ENCODE assay signal across 19 cellular contexts in genomic region chr10:17181751-17182150, GRCh38. TPM values are rescaled to one million over a fixed set of nuclear protein-coding genes. Genes with fewer than 3 reads are reported as not detected.
A peak's percentile ranks its signal among the peaks of the same experiment; 100 is the strongest.
DNase-seq lines count a peak whose midpoint lies in the region; ATAC-seq and TF ChIP-seq lines count a peak whose summit lies in the region.
"Had no signal": no experiment of that assay in that cellular context is flagged by ENCODE, and none has a peak within 500 bp of the region (broad histone marks: within the 10 kb centered on the region; RNA-seq: fewer than 3 reads in every experiment).

No MANE protein-coding gene starts in this region.

- intact Hi-C loops in thyroid gland (cut with DNase I), result no loop called here

- WGBS in thyroid gland, 2 donors, result 24 to 45% methylated on average over 3 of the region's 3 CpGs

- no peaks in the 10 kb centered on the region for H3K9me3 ChIP-seq in thyroid gland
- H3K9me3 ChIP-seq: A549, body of pancreas, MG63, right atrium auricular region had no signal

- H3K27ac ChIP-seq in thyroid gland, result peak overlapping the region; percentile 82 to 93 (median 83)
- H3K27ac ChIP-seq: A549, body of pancreas, right atrium auricular region had no signal

- no peaks in the 10 kb centered on the region for H3K36me3 ChIP-seq in thyroid gland
- H3K36me3 ChIP-seq: MG63, right atrium auricular region had no signal

- H3K27me3 ChIP-seq in thyroid gland, result no peaks in the 10 kb centered on the region
- H3K27me3 ChIP-seq: body of pancreas, MG63, right atrium auricular region had no signal

- peak; percentile 9 to 62 (median 9) for DNase-seq in NCI-H1417 (lab: John Stamatoyannopoulos, UW)
- DNase-seq in NCI-H1417 treated with DMSO at 0.1 percent for 48 hours (lab: John Stamatoyannopoulos, UW), result no peak
- peak; percentile 83 for DNase-seq in NCI-H510A (lab: John Stamatoyannopoulos, UW)
- peak; percentile 51 for DNase-seq in dermis blood vessel endothelial cell
- peak; percentile 92 to 93 for DNase-seq in thyroid gland
- DNase-seq: activated naive CD4-positive, alpha-beta T cell; body of pancreas; CD4-positive, CD25-positive, alpha-beta regulatory T cell; left ventricle myocardium superior; MG63; nephron progenitor cell; RPMI8226; substantia nigra; T-helper 1 cell had no signal

- TF ChIP-seq POLR2A in thyroid gland (IDR thresholded peaks at IDR 0.05), result peak in 1 of 2 donors; percentile 45

- TF ChIP-seq CTCF in thyroid gland (IDR thresholded peaks at IDR 0.05), result no peak

- H3K4me1 ChIP-seq in thyroid gland, result peaks cover 32 to 51% of the 10 kb centered on the region in 2 donors
- H3K4me1 ChIP-seq: A549, body of pancreas, right atrium auricular region had no signal

- no peak overlapping the region for H3K4me3 ChIP-seq in thyroid gland (replicated peaks in 1 of 3)
- H3K4me3 ChIP-seq: A549, body of pancreas, MG63, right atrium auricular region had no signal

- ATAC-seq in HG03175 (IDR thresholded peaks at IDR 0.05; ENCODE audit: unreplicated experiment) (no peak), HG03378 (IDR thresholded peaks at IDR 0.05; ENCODE audit: unreplicated experiment) (no peak), HG03097 (IDR thresholded peaks at IDR 0.05; ENCODE audit: low FRiP score, unreplicated experiment) (no peak)
- ATAC-seq: A549, body of pancreas, left ventricle myocardium superior had no signal

RNA-seq across cellular contexts. Expression of gene TRDMT1, which starts 19.7 kb away (rescaled TPM):
- total RNA-seq in dermis blood vessel endothelial cell, result 4.6 and 7.5 TPM in 2 replicates
- 10 to 100 TPM; 29.4 to 39.7 (median 31.7) TPM for total RNA-seq in thyroid gland

RNA-seq across cellular contexts. Expression of gene VIM, which starts 46.3 kb away (rescaled TPM):
- total RNA-seq in dermis blood vessel endothelial cell (4,841 and 6,960 TPM in 2 replicates), thyroid gland (1,000 to 10,000 TPM; 2,201 to 4,711 (median 2,567) TPM)

RNA-seq across cellular contexts. Expression of gene CUBN, which starts 52.1 kb away (rescaled TPM):
- total RNA-seq in dermis blood vessel endothelial cell, result 6.1 and 27.5 TPM in 2 replicates
- 10 to 100 TPM; 13.4 to 31.0 (median 19.7) TPM for total RNA-seq in thyroid gland
